16 cellular contexts compared by ENCODE assay signal in the genomic region with DNA sequence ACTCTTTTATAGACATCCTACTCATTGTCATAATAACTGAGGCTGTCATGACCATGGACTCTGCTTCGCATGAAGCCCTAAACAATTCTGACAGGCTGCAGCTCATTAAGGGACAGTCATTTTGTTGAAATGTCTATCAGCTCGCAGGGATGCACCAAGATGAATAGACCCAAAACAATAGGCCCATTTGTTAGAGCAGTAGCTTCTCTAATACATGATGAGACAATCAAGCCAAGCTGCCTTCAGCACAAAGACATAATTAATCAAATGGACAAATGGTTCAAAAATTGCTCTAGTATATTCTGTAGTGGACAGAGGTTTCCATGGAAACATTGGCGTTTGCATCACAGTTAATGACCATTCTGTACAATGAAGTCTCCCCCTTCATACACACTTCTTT.
"Had no signal": no experiment of that assay in that cellular context is flagged by ENCODE, and none has a peak within 500 bp of the region (broad histone marks: within the 10 kb centered on the region; RNA-seq: fewer than 3 reads in every experiment).

No MANE protein-coding gene starts in this region.

- H3K36me3 ChIP-seq: gastroesophageal sphincter, right atrium auricular region had no signal

- H3K27me3 ChIP-seq: gastroesophageal sphincter, right atrium auricular region had no signal

- H3K4me1 Mint-ChIP-seq: activated CD4-positive, alpha-beta T cell treated with anti-CD3 and anti-CD28 coated beads, Interleukin-2, amount 10 ng/mL, durations not matched to agents 24 days and 14 days; naive B cell; stimulated activated naive B cell treated with anti-CD40 and anti-IgM and Interleukin-4, amounts not matched to agents 10 μg/mL and 1 μg/mL and 100 μg/mL, for 72 hours had no signal

- H3K27ac Mint-ChIP-seq: activated CD4-positive, alpha-beta T cell treated with anti-CD3 and anti-CD28 coated beads, Interleukin-2, amount 10 ng/mL, durations not matched to agents 24 days and 14 days; activated naive CD8-positive, alpha-beta T cell; naive B cell; stimulated activated naive B cell treated with anti-CD40 and anti-IgM and Interleukin-4, amounts not matched to agents 10 μg/mL and 1 μg/mL and 100 μg/mL, for 72 hours; T-helper 2 cell treated with Interferon-gamma antibody and Interleukin-4, amounts not matched to agents 5 μg/mL and 100 μg/mL, for 36 hours had no signal

- H3K4me3 ChIP-seq: dorsolateral prefrontal cortex, gastroesophageal sphincter, right atrium auricular region had no signal

- H3K9me3 Mint-ChIP-seq: activated CD4-positive, alpha-beta T cell treated with anti-CD3 and anti-CD28 coated beads, Interleukin-2, amount 10 ng/mL, durations not matched to agents 24 days and 14 days; T-helper 2 cell treated with Interferon-gamma antibody and Interleukin-4, amounts not matched to agents 5 μg/mL and 100 μg/mL, for 36 hours had no signal

- FAIRE-seq: islet of Langerhans had no signal

- H3K27me3 Mint-ChIP-seq: activated CD4-positive, alpha-beta T cell treated with anti-CD3 and anti-CD28 coated beads, Interleukin-2, amount 10 ng/mL, durations not matched to agents 24 days and 14 days; activated naive CD8-positive, alpha-beta T cell; naive B cell; stimulated activated naive B cell treated with anti-CD40 and anti-IgM and Interleukin-4, amounts not matched to agents 10 μg/mL and 1 μg/mL and 100 μg/mL, for 72 hours had no signal

- H3K4me3 Mint-ChIP-seq: activated CD4-positive, alpha-beta T cell treated with anti-CD3 and anti-CD28 coated beads, Interleukin-2, amount 10 ng/mL, durations not matched to agents 24 days and 14 days; activated naive CD8-positive, alpha-beta T cell; naive B cell; stimulated activated naive B cell treated with anti-CD40 and anti-IgM and Interleukin-4, amounts not matched to agents 10 μg/mL and 1 μg/mL and 100 μg/mL, for 72 hours; T-helper 2 cell treated with Interferon-gamma antibody and Interleukin-4, amounts not matched to agents 5 μg/mL and 100 μg/mL, for 36 hours had no signal

- H3K27ac ChIP-seq: dorsolateral prefrontal cortex, gastroesophageal sphincter, right atrium auricular region had no signal

- ATAC-seq: gastroesophageal sphincter; stimulated activated naive B cell treated with anti-CD40 and anti-IgM and Interleukin-4, amounts not matched to agents 10 μg/mL and 1 μg/mL and 100 μg/mL, for 72 hours had no signal

- H3K9me3 ChIP-seq: gastroesophageal sphincter, right atrium auricular region had no signal

- DNase-seq: activated CD4-positive, alpha-beta T cell treated with anti-CD3 and anti-CD28 coated beads, Interleukin-2, amount 10 ng/mL, durations not matched to agents 24 days and 14 days; activated CD4-positive, CD25-positive, alpha-beta regulatory T cell; activated gamma-delta T cell treated with Interleukin-2 at 50 U/mL for 16 hours; amniotic stem cell; erythroblast; naive B cell; stimulated activated CD4-positive, alpha-beta T cell treated with anti-CD3 and anti-CD28 coated beads, Interleukin-15, amount 100 ng/mL, for 24 hours; stimulated activated CD4-positive, alpha-beta T cell treated with anti-CD3 and anti-CD28 coated beads, Interleukin-4, amount 100 ng/mL, for 1 hour; stimulated activated naive B cell treated with anti-CD40 and anti-IgM and Interleukin-4, amounts not matched to agents 10 μg/mL and 1 μg/mL and 100 μg/mL, for 72 hours; trophoblast cell had no signal

- H3K36me3 Mint-ChIP-seq: activated naive CD8-positive, alpha-beta T cell; naive B cell; stimulated activated naive B cell treated with anti-CD40 and anti-IgM and Interleukin-4, amounts not matched to agents 10 μg/mL and 1 μg/mL and 100 μg/mL, for 72 hours had no signal

- H3K4me1 ChIP-seq: gastroesophageal sphincter, right atrium auricular region had no signal
